ENCODE assay signal across 8 cellular contexts in genomic region chr2:54115284-54116137, GRCh38. TPM values are rescaled to one million over a fixed set of nuclear protein-coding genes. Genes with fewer than 3 reads are reported as not detected.
DNase-seq lines count a peak whose midpoint lies in the region; ATAC-seq and TF ChIP-seq lines count a peak whose summit lies in the region.

Gene ACYP2 (plus strand): TSS chr2:54115615.

- POLR2A ChIA-PET in Caco-2 (lab: Charles Lee) = no interaction called here

- H3K36me3 Mint-ChIP-seq in Caco-2 (ENCODE audit: insufficient read depth, unreplicated experiment) (peaks cover 11% of the 10 kb centered on the region), memory B cell (peaks cover 21% of the 10 kb centered on the region)

- H3K27ac ChIP-seq in effector memory CD4-positive, alpha-beta T cell (ENCODE audit: insufficient read depth, low read length, poor library complexity, severe bottlenecking) = peak within 1 kb of the TSS; percentile 91

- BruUV-seq in Caco-2 (replicated peaks; lab: Mats Ljungman, UMichigan) = TSS peak; percentile 87

- peaks cover 28% of the 10 kb centered on the region for H3K9me3 Mint-ChIP-seq in Caco-2 (ENCODE audit: unreplicated experiment)
- H3K9me3 Mint-ChIP-seq in memory B cell = no peaks in the 10 kb centered on the region

- no peaks in the 10 kb centered on the region for H3K4me1 Mint-ChIP-seq in Caco-2 (ENCODE audit: low read depth, unreplicated experiment)
- H3K4me1 Mint-ChIP-seq in memory B cell = peaks cover 7% of the 10 kb centered on the region

- ATAC-seq in GM21367 (IDR thresholded peaks at IDR 0.05; ENCODE audit: unreplicated experiment) (peak; percentile 83), memory B cell (ENCODE audit: low read depth) (peak; percentile 83)

- intact Hi-C loops in Caco-2 (cut with micrococcal nuclease; ENCODE audit: unreplicated experiment) = loop anchor here (2.0 to 5.0 kb wide), 2 partner anchors 342 to 589 kb away; partner anchors contain the start of gene SPTBN1

- H3K4me3 ChIP-seq in Caco-2 (ENCODE audit: low read depth, low read length) = peak within 1 kb of the TSS; percentile 68
- peak within 1 kb of the TSS; percentile 67 for H3K4me3 ChIP-seq in effector memory CD4-positive, alpha-beta T cell (ENCODE audit: insufficient read depth, low read depth, low read length, poor library complexity, severe bottlenecking)

- H3K4me3 Mint-ChIP-seq in Caco-2 (ENCODE audit: unreplicated experiment) = peak within 1 kb of the TSS; percentile 99
- H3K4me3 Mint-ChIP-seq in memory B cell = peak within 1 kb of the TSS; percentile 92

- H3K4me1 ChIP-seq in Caco-2 = no peaks in the 10 kb centered on the region
- H3K4me1 ChIP-seq in effector memory CD4-positive, alpha-beta T cell (ENCODE audit: control insufficient read depth, insufficient read depth, low read length, poor library complexity, severe bottlenecking) = peaks cover 4% of the 10 kb centered on the region

- H3K36me3 ChIP-seq in Caco-2 (ENCODE audit: control insufficient read depth, insufficient read depth, low read length) = no peaks in the 10 kb centered on the region
- H3K36me3 ChIP-seq in effector memory CD4-positive, alpha-beta T cell (ENCODE audit: control insufficient read depth, insufficient read depth, low read length) = no peaks in the 10 kb centered on the region

- H3K27me3 Mint-ChIP-seq in Caco-2 (ENCODE audit: insufficient read depth, unreplicated experiment) (no peaks in the 10 kb centered on the region), memory B cell (no peaks in the 10 kb centered on the region)

- peak within 1 kb of the TSS; percentile 100 for H3K27ac Mint-ChIP-seq in Caco-2 (ENCODE audit: unreplicated experiment)
- H3K27ac Mint-ChIP-seq in memory B cell = peak within 1 kb of the TSS; percentile 98

- CTCF ChIA-PET in Caco-2 (lab: Charles Lee) = interaction anchor here (0.5 to 2.1 kb wide), 2 partner anchors 9 to 118 kb away, joined by 4 to 6 read pairs; no protein-coding TSS in a partner anchor

- H3K9me3 ChIP-seq in Caco-2 = peaks cover 11% of the 10 kb centered on the region
- H3K9me3 ChIP-seq in effector memory CD4-positive, alpha-beta T cell (ENCODE audit: control insufficient read depth, low read length) = no peaks in the 10 kb centered on the region

- no peaks in the 10 kb centered on the region for H3K27me3 ChIP-seq in Caco-2 (replicated peaks; ENCODE audit: control insufficient read depth, insufficient read depth, low read length)
- H3K27me3 ChIP-seq in effector memory CD4-positive, alpha-beta T cell (replicated peaks; ENCODE audit: control insufficient read depth, insufficient read depth, low read length, poor library complexity, severe bottlenecking) = no peaks in the 10 kb centered on the region

- DNase-seq in Caco-2 (peak; percentile 97), HT1080 (ENCODE audit: low read depth) (peak; percentile 93), NOMO-1 (lab: John Stamatoyannopoulos, UW; ENCODE audit: unreplicated experiment in 2 of 2) (peak; percentile 83 to 90), memory B cell (ENCODE audit: low spot score in 2 of 2) (peak; percentile 84 to 87)
- DNase-seq in activated CD8-positive, alpha-beta memory T cell treated with anti-CD3 and anti-CD28 coated beads for 24 hours = peak; percentile 97
- peak; percentile 81 to 90 (median 83) for DNase-seq in effector memory CD4-positive, alpha-beta T cell
- peak; percentile 89 for DNase-seq in stimulated activated CD8-positive, alpha-beta memory T cell treated with anti-CD3 and anti-CD28 coated beads, Interleukin-12 subunit alpha, Interleukin-12 subunit beta, amount 100 ng/mL, for 1 hour (ENCODE audit: low read depth)

- peak in 1 of 2 experiments; percentile 21 for TF ChIP-seq CTCF in Caco-2 (IDR thresholded peaks at IDR 0.05; ENCODE audit: insufficient read depth in 1 of 2, low read depth in 1 of 2, low read length in 1 of 2, severe bottlenecking in 1 of 2, unreplicated experiment in 1 of 2)

RNA-seq across cellular contexts. Expression of gene ACYP2, which starts in this region (rescaled TPM):
- total RNA-seq in Caco-2 (2022) = 4.1 and 5.4 TPM in 2 replicates
- total RNA-seq in HT1080 (2014; rRNA removed; shearing (Covaris generic)) = 0.97 and 4.7 TPM in 2 replicates
- 3.9 and 6.1 TPM in 2 replicates for polyA plus RNA-seq in HT1080 (2015; cell fraction: cytosol; rRNA removed)
- 1.1 and 4.0 TPM in 2 replicates for polyA plus RNA-seq in HT1080 (2015; cell fraction: nucleus; rRNA removed)

Comparison
In these comparisons a context has a peak if more than half of its experiments do, and no peak if none do; other contexts are left out.
1. Peak in every context shown above with its lines: DNase-seq, ATAC-seq, H3K4me3 ChIP-seq and H3K27ac ChIP-seq.